In genomic region chr12:120901818-120902217, GRCh38 we compare ENCODE assay signal across 14 cellular contexts. TPM values are rescaled to one million over a fixed set of nuclear protein-coding genes. Genes with fewer than 3 reads are reported as not detected.
A peak's percentile ranks its signal among the peaks of the same experiment; 100 is the strongest.
DNase-seq lines count a peak whose midpoint lies in the region; ATAC-seq, FAIRE-seq and TF ChIP-seq lines count a peak whose summit lies in the region.
"Had no signal": no experiment of that assay in that cellular context is flagged by ENCODE, and none has a peak within 500 bp of the region (broad histone marks: within the 10 kb centered on the region; RNA-seq: fewer than 3 reads in every experiment).

No MANE protein-coding gene starts in this region.

- peak overlapping the region in 5 of 7 donors; percentile 25 to 91 (median 48) for H3K27ac Mint-ChIP-seq in CD4-positive, alpha-beta memory T cell
- H3K27ac Mint-ChIP-seq in natural killer cell, result peak overlapping the region; percentile 83 to 95

- H3K27me3 Mint-ChIP-seq in CD4-positive, alpha-beta memory T cell, result no peaks in the 10 kb centered on the region
- no peaks in the 10 kb centered on the region for H3K27me3 Mint-ChIP-seq in natural killer cell (ENCODE audit: low read depth in 2 of 2)

- no peaks in the 10 kb centered on the region for H3K36me3 ChIP-seq in CD4-positive, alpha-beta memory T cell (ENCODE audit: insufficient read depth, low read length)
- H3K36me3 ChIP-seq in HEK293 (ENCODE audit: control insufficient read depth in 2 of 2, insufficient read depth in 1 of 2, low read length in 2 of 2) (peaks cover 6 to 10% of the 10 kb centered on the region in 2 experiments; a peak in 2 of 3 replicates), adipocyte (ENCODE audit: control insufficient read depth, insufficient read depth, low read length, severe bottlenecking) (no peaks in the 10 kb centered on the region), left lung (no peaks in the 10 kb centered on the region)
- H3K36me3 ChIP-seq: adrenal gland had no signal

- H3K9me3 Mint-ChIP-seq in CD4-positive, alpha-beta memory T cell, result no peaks in the 10 kb centered on the region
- no peaks in the 10 kb centered on the region for H3K9me3 Mint-ChIP-seq in natural killer cell

- H3K9ac ChIP-seq in adipocyte (ENCODE audit: low read length), result no peak overlapping the region

- FAIRE-seq in H54 (lab: Jason Lieb, UNC), result no peak

- intact Hi-C loops in CD4-positive, alpha-beta memory T cell (cut with micrococcal nuclease), result no loop called here
- intact Hi-C loops in natural killer cell (cut with micrococcal nuclease), result no loop called here
- intact Hi-C loops in left lung (cut with DNase I), result no loop called here

- CTCF ChIA-PET in CD4-positive, alpha-beta memory T cell (lab: Charles Lee; ENCODE audit: partially characterized antibody), result no interaction called here
- CTCF ChIA-PET in HEK293 (lab: Yijun Ruan, JAX), result interaction anchor here (0.6 to 1.1 kb wide), 3 partner anchors 24 to 1121 kb away, joined by 3 to 4 read pairs (median 3); no protein-coding TSS in a partner anchor

- peak overlapping the region; percentile 33 to 100 (median 99) for H3K4me3 Mint-ChIP-seq in CD4-positive, alpha-beta memory T cell
- peak overlapping the region; percentile 99 for H3K4me3 Mint-ChIP-seq in natural killer cell

- DNase-seq in CD4-positive, alpha-beta memory T cell, result no peak
- DNase-seq in adipocyte (ENCODE audit: low read depth), result no peak
- DNase-seq in natural killer cell, result no peak
- no peak for DNase-seq in left lung
- no peak for DNase-seq in H54 (ENCODE audit: insufficient read length, low spot score)
- DNase-seq: activated CD4-positive, alpha-beta T cell treated with anti-CD3 and anti-CD28 coated beads, Interleukin-2, amount 50 U/mL, for 1 hour; DMS 273 treated with DMSO at 0.1 percent for 48 hours; KG1; nucleus accumbens; stimulated activated CD4-positive, alpha-beta T cell treated with anti-CD3 and anti-CD28 coated beads, Interleukin-1b, Interleukin-23, amount 100 ng/mL, for 48 hours had no signal

- TF ChIP-seq CTCF in HEK293 (tag by site-specific recombination; IDR thresholded peaks at IDR 0.05) (no peak), natural killer cell (IDR thresholded peaks at IDR 0.05) (no peak), left lung (IDR thresholded peaks at IDR 0.05) (no peak)

- H3K27me3 ChIP-seq in CD4-positive, alpha-beta memory T cell (ENCODE audit: insufficient read depth, low read length), result no peaks in the 10 kb centered on the region
- no peaks in the 10 kb centered on the region for H3K27me3 ChIP-seq in adipocyte (replicated peaks; ENCODE audit: control insufficient read depth, insufficient read depth, low read length)
- H3K27me3 ChIP-seq in left lung, result no peaks in the 10 kb centered on the region
- H3K27me3 ChIP-seq: adrenal gland had no signal

- no peak for TF ChIP-seq POLR2A in H54 (IDR thresholded peaks at IDR 0.05; ENCODE audit: low read depth, low read length)

- H3K9me3 ChIP-seq in CD4-positive, alpha-beta memory T cell (ENCODE audit: control insufficient read depth in 1 of 2, low read length in 2 of 2), result no peaks in the 10 kb centered on the region
- H3K9me3 ChIP-seq in HEK293 (ENCODE audit: control insufficient read depth, insufficient read depth, low read depth, low read length) (no peaks in the 10 kb centered on the region), adipocyte (ENCODE audit: control insufficient read depth, low read length) (no peaks in the 10 kb centered on the region), left lung (no peaks in the 10 kb centered on the region)
- H3K9me3 ChIP-seq: adrenal gland had no signal

- H3K36me3 Mint-ChIP-seq in CD4-positive, alpha-beta memory T cell, result peaks cover 9 to 25% of the 10 kb centered on the region in 2 donors
- no peaks in the 10 kb centered on the region for H3K36me3 Mint-ChIP-seq in natural killer cell

- peaks cover 35% of the 10 kb centered on the region for H3K4me1 ChIP-seq in CD4-positive, alpha-beta memory T cell (ENCODE audit: insufficient read depth, low read length)
- H3K4me1 ChIP-seq in HEK293 (ENCODE audit: control insufficient read depth, insufficient read depth, low read length) (no peaks in the 10 kb centered on the region), adipocyte (ENCODE audit: control insufficient read depth, insufficient read depth, low read length) (peaks cover 11% of the 10 kb centered on the region), left lung (peaks cover 12 to 29% of the 10 kb centered on the region in 2 donors)

- ATAC-seq in natural killer cell, result no peak
- ATAC-seq in left lung, result no peak
- ATAC-seq in GM21367 (IDR thresholded peaks at IDR 0.05; ENCODE audit: unreplicated experiment), result no peak
- no peak for ATAC-seq in HG02759 (IDR thresholded peaks at IDR 0.05; ENCODE audit: unreplicated experiment)

- POLR2A ChIA-PET in CD4-positive, alpha-beta memory T cell (lab: Charles Lee; ENCODE audit: partially characterized antibody), result no interaction called here
- POLR2A ChIA-PET in HEK293 (lab: Yijun Ruan, JAX), result interaction anchor here (0.6 kb wide), 1 partner anchor 70 kb away, joined by 4 read pairs; no protein-coding TSS in a partner anchor

- H3K4me1 Mint-ChIP-seq in CD4-positive, alpha-beta memory T cell, result peaks cover 34 to 59% (median 48%) of the 10 kb centered on the region in 4 donors
- peaks cover 46 to 51% of the 10 kb centered on the region in 2 donors for H3K4me1 Mint-ChIP-seq in natural killer cell

- H3K27ac ChIP-seq in CD4-positive, alpha-beta memory T cell (ENCODE audit: low read depth, low read length), result no peak overlapping the region
- H3K27ac ChIP-seq in HEK293 (ENCODE audit: extremely low read depth, low read depth, low read length) (no peak overlapping the region), left lung (no peak overlapping the region)

- no peak overlapping the region for H3K4me3 ChIP-seq in CD4-positive, alpha-beta memory T cell (ENCODE audit: low read length in 2 of 2)
- no peak overlapping the region for H3K4me3 ChIP-seq in HEK293 (ENCODE audit: low read depth, low read length)
- H3K4me3 ChIP-seq in adipocyte (ENCODE audit: low read length), result peak overlapping the region; percentile 6
- H3K4me3 ChIP-seq in left lung, result no peak overlapping the region

TF ChIP-seq in HEK293, 187 proteins besides CTCF, POLR2A, EP300 and RAD21:
- no peak for TF ChIP-seq ZNF133 (tag by site-specific recombination; IDR thresholded peaks at IDR 0.05)
- 0 out of 2 replicates have a peak, but pooled peaks have one; percentile 1 for TF ChIP-seq ZNF366 (tag by site-specific recombination; conservative IDR thresholded peaks at IDR 0.05)

RNA-seq across cellular contexts. Expression of gene SPPL3, which starts 2.3 kb away (rescaled TPM):
- total RNA-seq in CD4-positive, alpha-beta memory T cell, result 10 to 100 TPM; 45.0 to 49.4 TPM
- polyA plus RNA-seq in CD4-positive, alpha-beta memory T cell, result 10 to 100 TPM in 1 of 2 donors, 1 to 10 TPM in 1; 7.4 to 44.5 TPM
- total RNA-seq in natural killer cell, result 10 to 100 TPM; 31.5 to 40.2 (median 39.9) TPM
- total RNA-seq in left lung, result 10 to 100 TPM; 44.5 to 46.5 TPM
